8 cellular contexts compared by ENCODE assay signal in genomic region chr3:48240000-48240710, GRCh38. TPM values are rescaled to one million over a fixed set of nuclear protein-coding genes. Genes with fewer than 3 reads are reported as not detected.
A peak's percentile ranks its signal among the peaks of the same experiment; 100 is the strongest.
DNase-seq lines count a peak whose midpoint lies in the region; ATAC-seq and TF ChIP-seq lines count a peak whose summit lies in the region.

No MANE protein-coding gene starts in this region.

- H3K4me1 ChIP-seq in testis, result peaks cover 39% of the 10 kb centered on the region

- H3K27me3 Mint-ChIP-seq in activated CD8-positive, alpha-beta memory T cell treated with anti-CD3 and anti-CD28 coated beads, Interleukin-2, amount 10 ng/mL, durations not matched to agents 7 days and 5 days, result no peaks in the 10 kb centered on the region
- peaks cover 0 to 4% (median 2%) of the 10 kb centered on the region in 3 donors for H3K27me3 Mint-ChIP-seq in immature natural killer cell (ENCODE audit: low read depth in 3 of 3)

- ATAC-seq in activated CD8-positive, alpha-beta memory T cell treated with anti-CD3 and anti-CD28 coated beads, Interleukin-2, amount 10 ng/mL, durations not matched to agents 7 days and 5 days, result no peak
- ATAC-seq in HG02885 (IDR thresholded peaks at IDR 0.05; ENCODE audit: poor library complexity, unreplicated experiment) (no peak), HG02678 (IDR thresholded peaks at IDR 0.05; ENCODE audit: unreplicated experiment) (no peak)

- H3K27ac Mint-ChIP-seq in activated CD8-positive, alpha-beta memory T cell treated with anti-CD3 and anti-CD28 coated beads, Interleukin-2, amount 10 ng/mL, durations not matched to agents 7 days and 5 days, result peak overlapping the region; percentile 92
- peak overlapping the region; percentile 83 to 93 (median 90) for H3K27ac Mint-ChIP-seq in immature natural killer cell

- H3K9me3 Mint-ChIP-seq in activated CD8-positive, alpha-beta memory T cell treated with anti-CD3 and anti-CD28 coated beads, Interleukin-2, amount 10 ng/mL, durations not matched to agents 7 days and 5 days (ENCODE audit: low read depth), result no peaks in the 10 kb centered on the region
- H3K9me3 Mint-ChIP-seq in immature natural killer cell, result no peaks in the 10 kb centered on the region

- intact Hi-C loops in testis (cut with DNase I; ENCODE audit: low total_unique reads), result no loop called here

- TF ChIP-seq POLR2A in testis (IDR thresholded peaks at IDR 0.05), result no peak

- H3K4me1 Mint-ChIP-seq in activated CD8-positive, alpha-beta memory T cell treated with anti-CD3 and anti-CD28 coated beads, Interleukin-2, amount 10 ng/mL, durations not matched to agents 7 days and 5 days, result peaks cover 29% of the 10 kb centered on the region
- peaks cover 12 to 18% of the 10 kb centered on the region in 2 donors for H3K4me1 Mint-ChIP-seq in immature natural killer cell

- no peaks in the 10 kb centered on the region for H3K36me3 ChIP-seq in testis (ENCODE audit: low read depth, missing control alignments)

- no peak for DNase-seq in activated CD8-positive, alpha-beta memory T cell treated with anti-CD3 and anti-CD28 coated beads, Interleukin-2, amount 10 ng/mL, durations not matched to agents 7 days and 5 days
- DNase-seq in activated CD8-positive, alpha-beta memory T cell treated with anti-CD3 and anti-CD28 coated beads for 24 hours, result no peak
- no peak for DNase-seq in immature natural killer cell
- peak; percentile 40 for DNase-seq in testis
- no peak for DNase-seq in GM10248 (ENCODE audit: extremely low spot score)

- TF ChIP-seq CTCF in WI38 (IDR thresholded peaks at IDR 0.05; ENCODE audit: low read depth, low read length) (no peak), testis (IDR thresholded peaks at IDR 0.05) (no peak), GM10248 (IDR thresholded peaks at IDR 0.05; ENCODE audit: control extremely low read depth, extremely low read depth, low read depth, missing control alignments) (no peak)

- no peaks in the 10 kb centered on the region for H3K9me3 ChIP-seq in testis

- POLR2A ChIA-PET in GM10248 (lab: Yijun Ruan, JAX), result no interaction called here

- WGBS in testis, 2 donors, result 45 to 56% methylated on average over 15 of the region's 15 CpGs

- peaks cover 3% of the 10 kb centered on the region for H3K36me3 Mint-ChIP-seq in activated CD8-positive, alpha-beta memory T cell treated with anti-CD3 and anti-CD28 coated beads, Interleukin-2, amount 10 ng/mL, durations not matched to agents 7 days and 5 days
- H3K36me3 Mint-ChIP-seq in immature natural killer cell, result no peaks in the 10 kb centered on the region

- peak overlapping the region; percentile 21 to 75 for H3K27ac ChIP-seq in testis

- no peaks in the 10 kb centered on the region for H3K27me3 ChIP-seq in testis

- peak overlapping the region; percentile 87 for H3K4me3 ChIP-seq in WI38 (ENCODE audit: low read depth, low read length)
- peak overlapping the region; percentile 69 to 79 for H3K4me3 ChIP-seq in testis

- H3K4me3 Mint-ChIP-seq in activated CD8-positive, alpha-beta memory T cell treated with anti-CD3 and anti-CD28 coated beads, Interleukin-2, amount 10 ng/mL, durations not matched to agents 7 days and 5 days, result peak overlapping the region; percentile 87
- peak overlapping the region in 4 of 5 donors; percentile 88 to 95 (median 92) for H3K4me3 Mint-ChIP-seq in immature natural killer cell

- CTCF ChIA-PET in activated CD8-positive, alpha-beta memory T cell treated with anti-CD3 and anti-CD28 coated beads, Interleukin-2, amount 10 ng/mL, durations not matched to agents 7 days and 5 days (lab: Charles Lee), result interaction anchor here (0.6 to 2.5 kb wide), 13 partner anchors 10 to 1346 kb away, joined by 3 to 27 read pairs (median 4); partner anchors contain the start of genes CCDC51, CDC25A and TMA7
- CTCF ChIA-PET in GM10248 (lab: Yijun Ruan, JAX), result interaction anchor here (0.6 to 3.1 kb wide), 12 partner anchors 10 to 317 kb away, joined by 3 to 32 read pairs (median 4); partner anchors contain the start of gene PFKFB4

RNA-seq across cellular contexts. Expression of gene ZNF589, which starts 0.7 kb away (rescaled TPM):
- 10 to 100 TPM; 25.3 to 36.3 TPM for total RNA-seq in activated CD8-positive, alpha-beta memory T cell treated with anti-CD3 and anti-CD28 coated beads, Interleukin-2, amount 10 ng/mL, durations not matched to agents 7 days and 5 days
- polyA plus RNA-seq in immature natural killer cell (1 to 10 TPM; 3.1 to 4.8 (median 4.6) TPM), testis (ENCODE audit: insufficient read depth, low read depth, low replicate concordance) (16.0 TPM)
- 10 to 100 TPM; 20.9 to 36.8 TPM for total RNA-seq in testis

RNA-seq across cellular contexts. Expression of gene CAMP, which starts 16.9 kb away (rescaled TPM):
- total RNA-seq in activated CD8-positive, alpha-beta memory T cell treated with anti-CD3 and anti-CD28 coated beads, Interleukin-2, amount 10 ng/mL, durations not matched to agents 7 days and 5 days, result not detected
- polyA plus RNA-seq in immature natural killer cell (not detected), testis (ENCODE audit: insufficient read depth, low read depth, low replicate concordance) (2.8 TPM)
- total RNA-seq in testis, result 1 to 10 TPM; 1.4 to 1.7 TPM

RNA-seq across cellular contexts. Expression of gene CDC25A, which starts 51.9 kb away (rescaled TPM):
- 10 to 100 TPM; 33.1 to 39.4 TPM for total RNA-seq in activated CD8-positive, alpha-beta memory T cell treated with anti-CD3 and anti-CD28 coated beads, Interleukin-2, amount 10 ng/mL, durations not matched to agents 7 days and 5 days
- polyA plus RNA-seq in immature natural killer cell (under 1 TPM in 2 of 3 donors, not detected in 1; 0.16 to 0.20 TPM), testis (ENCODE audit: insufficient read depth, low read depth, low replicate concordance) (29.3 TPM)
- total RNA-seq in testis, result 10 to 100 TPM; 46.3 to 51.6 TPM
